In genomic region chr5:134314443-134314842, GRCh38 we compare ENCODE assay signal across 35 cellular contexts.
"Had no signal": no experiment of that assay in that cellular context is flagged by ENCODE, and none has a peak within 500 bp of the region (broad histone marks: within the 10 kb centered on the region; RNA-seq: fewer than 3 reads in every experiment).

No MANE protein-coding gene starts in this region.

- H3K4me3 ChIP-seq: MG63 had no signal

- H3K27me3 ChIP-seq: MG63 had no signal

- DNase-seq: Kasumi-1, MG63, MM.1S, MV-4-11, NCI-H1048, NCI-H1092, NCI-H1092 treated with DMSO at 0.1 percent for 48 hours, NCI-H1105, NCI-H1105 treated with DMSO at 0.1 percent for 48 hours, NCI-H1417, NCI-H1417 treated with DMSO at 0.1 percent for 48 hours, NCI-H1436, NCI-H1436 treated with DMSO at 0.1 percent for 48 hours, NCI-H146, NCI-H1694, NCI-H1694 treated with DMSO at 0.1 percent for 48 hours, NCI-H187, NCI-H187 treated with DMSO at 0.1 percent for 48 hours, NCI-H1930, NCI-H2029, NCI-H2029 treated with DMSO at 0.1 percent for 48 hours, NCI-H2081, NCI-H2081 treated with DMSO at 0.1 percent for 48 hours, NCI-H2107, NCI-H2171 treated with DMSO at 0.1 percent for 48 hours, NCI-H2227 treated with DMSO at 0.1 percent for 48 hours, NCI-H226, NCI-H345, NCI-H446, NCI-H446 treated with DMSO at 0.1 percent for 48 hours, NCI-H510A, NCI-H510A treated with DMSO at 0.1 percent for 48 hours, NCI-H524, NCI-H524 treated with DMSO at 0.1 percent for 48 hours, NCI-H526 had no signal
